ENCODE assay signal across 12 cellular contexts in genomic region chr12:13164859-13165577, GRCh38. TPM values are rescaled to one million over a fixed set of nuclear protein-coding genes. Genes with fewer than 3 reads are reported as not detected.
DNase-seq lines count a peak whose midpoint lies in the region; ATAC-seq and TF ChIP-seq lines count a peak whose summit lies in the region.
"Had no signal": no experiment of that assay in that cellular context is flagged by ENCODE, and none has a peak within 500 bp of the region (broad histone marks: within the 10 kb centered on the region; RNA-seq: fewer than 3 reads in every experiment).

No MANE protein-coding gene starts in this region.

- H3K9ac ChIP-seq in DND-41 (ENCODE audit: low read depth, low read length) (no peak overlapping the region), parathyroid adenoma (no peak overlapping the region), H9 (ENCODE audit: extremely low read depth, insufficient read length, low read length) (no peak overlapping the region)

- H4K5ac ChIP-seq in H9 (ENCODE audit: insufficient read length, low read depth, low read length) = no peak overlapping the region

- H3K9me3 ChIP-seq in DND-41 (ENCODE audit: insufficient read depth, low read length, severe bottlenecking) (no peaks in the 10 kb centered on the region), parathyroid adenoma (ENCODE audit: control insufficient read depth, low read length) (no peaks in the 10 kb centered on the region), H9 (ENCODE audit: control insufficient read depth, low read depth, low read length) (no peaks in the 10 kb centered on the region)
- H3K9me3 ChIP-seq: right lobe of liver had no signal

- H2BK15ac ChIP-seq in H9 (ENCODE audit: low read depth, low read length) = no peak overlapping the region

- no peak overlapping the region for H4K8ac ChIP-seq in H9 (replicated peaks; ENCODE audit: insufficient read length, low read depth, low read length)

- H4K20me1 ChIP-seq in DND-41 (ENCODE audit: insufficient read depth, low read length) = no peaks in the 10 kb centered on the region
- H4K20me1 ChIP-seq in H9 (ENCODE audit: control insufficient read depth, insufficient read depth, insufficient read length) = no peaks in the 10 kb centered on the region

- peaks cover 4% of the 10 kb centered on the region for H3K9me3 Mint-ChIP-seq in chondrocyte (ENCODE audit: low read depth)
- peaks cover 0 to 3% of the 10 kb centered on the region in 2 experiments; a peak in 1 of 5 replicates for H3K9me3 Mint-ChIP-seq in H9
- H3K9me3 Mint-ChIP-seq: central memory CD8-positive, alpha-beta T cell; immature natural killer cell had no signal

- H3K79me2 ChIP-seq in DND-41 (ENCODE audit: insufficient read depth, low read length) (no peaks in the 10 kb centered on the region), parathyroid adenoma (no peaks in the 10 kb centered on the region), H9 (ENCODE audit: insufficient read depth, low read length) (no peaks in the 10 kb centered on the region)

- no peak overlapping the region for H3K18ac ChIP-seq in H9 (ENCODE audit: insufficient read length, low read depth, low read length)

- H3K79me1 ChIP-seq in H9 (ENCODE audit: insufficient read depth, low read depth, low read length, poor library complexity, severe bottlenecking) = no peaks in the 10 kb centered on the region

- H2BK12ac ChIP-seq in H9 (ENCODE audit: insufficient read length, low read depth, low read length) = no peak overlapping the region

- H3K23ac ChIP-seq in H9 (ENCODE audit: insufficient read length, low read depth, low read length) = no peak overlapping the region

- no peak overlapping the region for H2BK20ac ChIP-seq in H9 (ENCODE audit: low read depth, low read length, poor library complexity, severe bottlenecking)

- H3K4me1 ChIP-seq in DND-41 (ENCODE audit: insufficient read depth, low read length) = peaks cover 14% of the 10 kb centered on the region
- peaks cover 7% of the 10 kb centered on the region for H3K4me1 ChIP-seq in parathyroid adenoma
- H3K4me1 ChIP-seq in H9 (ENCODE audit: insufficient read depth, low read length) = no peaks in the 10 kb centered on the region

- no peak overlapping the region for H3T11ph ChIP-seq in H9 (ENCODE audit: low read length)

- H3K4me2 ChIP-seq in DND-41 (ENCODE audit: insufficient read depth, low read length) (peak overlapping the region; percentile 17), parathyroid adenoma (ENCODE audit: low read length) (no peak overlapping the region), H9 (ENCODE audit: insufficient read depth, insufficient read length, low read length) (no peak overlapping the region)

- H3K23me2 ChIP-seq in H9 (ENCODE audit: insufficient read length, low read depth, low read length, poor library complexity, severe bottlenecking) = no peaks in the 10 kb centered on the region

- H3K14ac ChIP-seq in H9 (ENCODE audit: insufficient read depth, low read length) = no peak overlapping the region; the same call in 1 of the 2 replicates

- WGBS in H9 (ENCODE audit: extremely low coverage, insufficient read length, low lambda C conversion rate) = no CpG with 5 or more reads among the region's 5 CpGs

- no peaks in the 10 kb centered on the region for H3K27me3 Mint-ChIP-seq in chondrocyte (ENCODE audit: low read depth)
- no peaks in the 10 kb centered on the region for H3K27me3 Mint-ChIP-seq in H9 (ENCODE audit: low read depth)

- DNase-seq in DND-41 (no peak), HT-29 (ENCODE audit: low spot score) (peak; percentile 23), chondrocyte (ENCODE audit: low spot score) (no peak), H9 (no peak), hippocampal formation (lab: John Stamatoyannopoulos, UW) (no peak)

- H3K27ac ChIP-seq in DND-41 (ENCODE audit: low read length) (no peak overlapping the region), parathyroid adenoma (no peak overlapping the region), H9 (ENCODE audit: insufficient read length, low read depth, low read length) (no peak overlapping the region)
- H3K27ac ChIP-seq: SK-N-MC had no signal

- H2AK5ac ChIP-seq in H9 (ENCODE audit: insufficient read length, low read length) = no peak overlapping the region

- H3K4me3 ChIP-seq in DND-41 (ENCODE audit: low read depth in 1 of 2, low read length in 2 of 2) = no peak overlapping the region
- no peak overlapping the region for H3K4me3 ChIP-seq in parathyroid adenoma (ENCODE audit: low read depth, low read length)
- H3K4me3 ChIP-seq: right lobe of liver, SK-N-MC had no signal

- H4K91ac ChIP-seq in H9 (ENCODE audit: insufficient read length, low read depth, low read length) = no peak overlapping the region

- H3K36me3 Mint-ChIP-seq in chondrocyte (ENCODE audit: low read depth) (no peaks in the 10 kb centered on the region), H9 (ENCODE audit: insufficient read depth in 1 of 3, low read depth in 3 of 3) (no peaks in the 10 kb centered on the region)
- H3K36me3 Mint-ChIP-seq: immature natural killer cell had no signal

- H2BK5ac ChIP-seq in H9 (ENCODE audit: insufficient read length, low read length) = no peak overlapping the region

- TF ChIP-seq CTCF in DND-41 (IDR thresholded peaks at IDR 0.05; ENCODE audit: borderline replicate concordance, extremely low read depth, low read length, poor library complexity, severe bottlenecking) (no peak), chondrocyte (IDR thresholded peaks at IDR 0.05) (no peak), parathyroid adenoma (IDR thresholded peaks at IDR 0.05) (no peak), H9 (conservative IDR thresholded peaks at IDR 0.05) (no peak)

- H3K27me3 ChIP-seq in DND-41 (ENCODE audit: insufficient read depth, low read length, poor library complexity) (peaks cover 5% of the 10 kb centered on the region), parathyroid adenoma (ENCODE audit: control insufficient read depth, insufficient read depth, low read length) (no peaks in the 10 kb centered on the region), H9 (ENCODE audit: insufficient read depth, low read length) (no peaks in the 10 kb centered on the region; the same call in none of the 2 replicates)
- H3K27me3 ChIP-seq: right lobe of liver had no signal

- H3K4me3 Mint-ChIP-seq in chondrocyte (ENCODE audit: unreplicated experiment) (no peak overlapping the region), H9 (no peak overlapping the region)
- H3K4me3 Mint-ChIP-seq: central memory CD8-positive, alpha-beta T cell had no signal

- H3K27ac Mint-ChIP-seq in chondrocyte (ENCODE audit: unreplicated experiment) = peak overlapping the region; percentile 50
- no peak overlapping the region for H3K27ac Mint-ChIP-seq in H9

- no peak overlapping the region for H2BK120ac ChIP-seq in H9 (ENCODE audit: low read depth, low read length, poor library complexity, severe bottlenecking)

- H3K36me3 ChIP-seq in DND-41 (ENCODE audit: insufficient read depth, low read length) (no peaks in the 10 kb centered on the region), parathyroid adenoma (ENCODE audit: control insufficient read depth, insufficient read depth, low read length) (no peaks in the 10 kb centered on the region)
- H3K36me3 ChIP-seq: right lobe of liver had no signal

- ATAC-seq in DND-41 (ENCODE audit: insufficient read depth, low read depth) (no peak), GM18861 (IDR thresholded peaks at IDR 0.05; ENCODE audit: unreplicated experiment) (no peak)
- ATAC-seq: HepG2 had no signal

- no peak overlapping the region for H2AFZ ChIP-seq in DND-41 (ENCODE audit: low read depth, low read length)
- H2AFZ ChIP-seq in parathyroid adenoma = peak overlapping the region; percentile 57
- no peak overlapping the region for H2AFZ ChIP-seq in H9 (ENCODE audit: low read length)

- H3K4me1 Mint-ChIP-seq in chondrocyte (ENCODE audit: low read depth) (peaks cover 27% of the 10 kb centered on the region), H9 (0 out of 4 replicates have a peak, but pooled peaks cover 0 to 3% of the 10 kb centered on the region in 2 experiments)

- no peak overlapping the region for H3K56ac ChIP-seq in H9 (ENCODE audit: insufficient read length, low read depth, low read length)

- no peak overlapping the region for H3K4ac ChIP-seq in H9 (ENCODE audit: low read depth, low read length)

RNA-seq across cellular contexts. Expression of gene EMP1, which starts 31.5 kb away (rescaled TPM):
- 33.4 and 40.3 TPM in 2 replicates for total RNA-seq in HT-29 (2014; rRNA removed; shearing (Covaris generic))
- total RNA-seq in chondrocyte (30.7 to 58.3 TPM (median 35.7 TPM) in 3 replicates), H9 (2021) (0.63 and 0.75 TPM in 2 replicates)

Comparison
In these comparisons a context has a peak if more than half of its experiments do, and no peak if none do; other contexts are left out.
1. RNA of gene EMP1, which starts 31.5 kb away (total RNA-seq): 33.4 to 40.3 TPM in HT-29 and 30.7 to 58.3 TPM in chondrocyte; 0.63 to 0.75 TPM in H9; every median in the first group is over 10 times any median in the second.